Comparison of ENCODE assay signal across 27 cellular contexts in the genomic region with DNA sequence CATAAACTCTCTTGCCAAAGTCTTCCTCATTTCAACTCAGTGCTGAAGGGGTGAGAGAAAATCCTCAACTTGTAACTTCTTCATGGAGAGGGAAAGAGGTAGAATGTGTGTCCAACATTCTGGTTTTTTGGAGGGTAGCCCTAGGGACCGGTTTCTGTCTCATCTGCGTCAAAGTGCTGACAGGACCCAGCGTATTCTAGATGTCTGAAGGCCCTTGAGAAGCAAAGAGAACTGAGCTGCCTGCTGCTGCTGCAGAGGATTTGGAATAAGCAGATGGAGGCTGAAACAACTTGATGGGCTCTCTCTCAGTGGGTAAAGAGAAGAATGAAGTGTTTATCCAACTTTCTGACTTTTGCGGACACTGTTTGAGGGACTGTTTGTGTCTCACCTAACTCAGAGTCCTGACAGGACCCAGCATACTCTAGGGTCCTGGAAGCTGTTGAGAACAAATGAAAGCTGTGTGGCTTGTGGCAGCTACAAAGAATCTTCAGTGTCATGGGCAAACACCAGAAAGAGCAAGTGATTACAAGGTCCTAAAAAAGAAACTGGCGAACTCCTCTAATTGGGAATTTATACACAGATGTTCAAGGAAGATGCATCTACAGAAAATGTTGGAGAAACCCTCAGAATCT.
DNase-seq lines count a peak whose midpoint lies in the region; ATAC-seq, FAIRE-seq and TF ChIP-seq lines count a peak whose summit lies in the region.
"Had no signal": no experiment of that assay in that cellular context is flagged by ENCODE, and none has a peak within 500 bp of the region (broad histone marks: within the 10 kb centered on the region; RNA-seq: fewer than 3 reads in every experiment).

No MANE protein-coding gene starts in this region.

- H4K8ac ChIP-seq in H1 (ENCODE audit: extremely low read depth, insufficient read depth, low read length): no peak overlapping the region

- no peak overlapping the region for H2BK5ac ChIP-seq in H1 (ENCODE audit: low read depth, low read length)

- H2AK5ac ChIP-seq in H1 (ENCODE audit: low read depth, low read length): no peak overlapping the region

- no peaks in the 10 kb centered on the region for H3K9me2 ChIP-seq in GM23338 (ENCODE audit: insufficient read depth)

- TF ChIP-seq RAD21 in H1 (IDR thresholded peaks at IDR 0.05 in 1 of 2, conservative IDR thresholded peaks at IDR 0.05 in 1 of 2; ENCODE audit: low read depth in 2 of 2, low read length in 2 of 2): no peak

- H3K9me3 ChIP-seq in H1 (ENCODE audit: insufficient read depth in 2 of 2, low read depth in 1 of 2, low read length in 1 of 2): no peaks in the 10 kb centered on the region
- H3K9me3 ChIP-seq: gastrocnemius medialis, prostate gland, transverse colon had no signal

- H3K23ac ChIP-seq in H1 (ENCODE audit: insufficient read length): no peak overlapping the region

- H2AFZ ChIP-seq in GM23338 (peak overlapping the region; percentile 98), H1 (ENCODE audit: low read length) (peak overlapping the region; percentile 99)
- H2AFZ ChIP-seq: PC-9 had no signal

- no peak overlapping the region for H3K4me2 ChIP-seq in GM23338
- peak overlapping the region in 1 of 2 experiments; percentile 19; a peak in 1 of 4 replicates for H3K4me2 ChIP-seq in H1 (ENCODE audit: insufficient read depth in 1 of 2, low read depth in 2 of 2, low read length in 2 of 2)
- H3K4me2 ChIP-seq: PC-9 had no signal

- CTCF ChIA-PET in H1 (lab: Charles Lee; ENCODE audit: partially characterized antibody): no interaction called here

- H3K79me1 ChIP-seq in H1 (ENCODE audit: low read depth, low read length): no peaks in the 10 kb centered on the region

- H3F3A ChIP-seq in GM23338 (replicated peaks; ENCODE audit: low read depth): no peaks in the 10 kb centered on the region

- H3K56ac ChIP-seq in H1 (replicated peaks; ENCODE audit: insufficient read length, low read depth, low read length): no peak overlapping the region

- no peaks in the 10 kb centered on the region for H3K36me3 ChIP-seq in GM23338 (ENCODE audit: insufficient read depth)
- H3K36me3 ChIP-seq in H1 (ENCODE audit: control insufficient read depth in 2 of 4, insufficient read depth in 4 of 4, low read length in 3 of 4): no peaks in the 10 kb centered on the region
- H3K36me3 ChIP-seq in rectal smooth muscle tissue (ENCODE audit: control insufficient read depth, insufficient read depth, low read length): no peaks in the 10 kb centered on the region
- H3K36me3 ChIP-seq: gastrocnemius medialis, prostate gland, transverse colon had no signal

- DNase-seq in GM23338 (ENCODE audit: low spot score): peak; percentile 11
- DNase-seq in NCI-H748 (lab: John Stamatoyannopoulos, UW; ENCODE audit: unreplicated experiment): peak; percentile 73
- no peak for DNase-seq in H1 (ENCODE audit: low read depth in 1 of 2, low spot score in 2 of 2)
- no peak for DNase-seq in hypothalamus (lab: John Stamatoyannopoulos, UW)
- DNase-seq in anterior cingulate cortex (lab: John Stamatoyannopoulos, UW): no peak
- DNase-seq: activated CD8-positive, alpha-beta T cell treated with anti-CD3 and anti-CD28 coated beads for 36 hours; amygdala; COR-L47; gastrocnemius medialis; IMR-90; left ventricle myocardium superior; NCI-H1436 treated with DMSO at 0.1 percent for 48 hours; NCI-H2107; NCI-H510A; occipital lobe; PC-9; stimulated activated CD4-positive, alpha-beta T cell treated with anti-CD3 and anti-CD28 coated beads, Interleukin-15, amount 100 ng/mL, for 24 hours; stimulated activated CD4-positive, alpha-beta T cell treated with anti-CD3 and anti-CD28 coated beads, Interleukin-4, amount 100 ng/mL, for 4 hours; transverse colon had no signal

- no peaks in the 10 kb centered on the region for H3K4me1 ChIP-seq in GM23338 (ENCODE audit: insufficient read depth)
- peaks cover 0 to 6% (median 0%) of the 10 kb centered on the region in 4 experiments; a peak in 1 of 7 replicates for H3K4me1 ChIP-seq in H1 (replicated peaks in 1 of 4; ENCODE audit: control insufficient read depth in 3 of 4, insufficient read depth in 4 of 4, low read length in 3 of 4)
- H3K4me1 ChIP-seq in rectal smooth muscle tissue (ENCODE audit: control insufficient read depth, insufficient read depth, low read length): peaks cover 3% of the 10 kb centered on the region
- H3K4me1 ChIP-seq: gastrocnemius medialis, prostate gland, transverse colon had no signal

- no peak for FAIRE-seq in H1 (lab: Jason Lieb, UNC)
- FAIRE-seq: G401.6, islet of Langerhans had no signal

- H3K27me3 ChIP-seq in GM23338 (ENCODE audit: insufficient read depth): no peaks in the 10 kb centered on the region
- no peaks in the 10 kb centered on the region for H3K27me3 ChIP-seq in H1 (replicated peaks in 1 of 4; ENCODE audit: control insufficient read depth in 3 of 4, extremely low read depth in 1 of 4, insufficient read depth in 3 of 4, low read length in 3 of 4)
- no peaks in the 10 kb centered on the region for H3K27me3 ChIP-seq in rectal smooth muscle tissue (ENCODE audit: control insufficient read depth, insufficient read depth, low read length)
- H3K27me3 ChIP-seq: gastrocnemius medialis, transverse colon had no signal

- no peak overlapping the region for H3K18ac ChIP-seq in H1 (ENCODE audit: extremely low read depth, low read length)

- H3K79me2 ChIP-seq in GM23338 (replicated peaks; ENCODE audit: insufficient read depth) (no peaks in the 10 kb centered on the region), H1 (ENCODE audit: control insufficient read depth in 1 of 2, insufficient read depth in 2 of 2, low read length in 2 of 2) (no peaks in the 10 kb centered on the region)

- H2BK120ac ChIP-seq in H1 (replicated peaks; ENCODE audit: low read depth, low read length): no peak overlapping the region

- 98% methylated on average over 5 of the region's 5 CpGs; no CpG with 5 or more reads in 1 of the 2 experiments for WGBS in H1 (ENCODE audit: extremely low coverage in 1 of 2, insufficient coverage in 1 of 2, insufficient read length in 1 of 2, insufficient replicate concordance in 2 of 2, low coverage in 1 of 2, low lambda C conversion rate in 2 of 2, missing lambda C conversion rate in 1 of 2), 2 experiments

- no peak overlapping the region for H4K5ac ChIP-seq in H1 (ENCODE audit: insufficient read length, low read depth, low read length)

- no peak for TF ChIP-seq POLR2A in H1 (IDR thresholded peaks at IDR 0.05; ENCODE audit: control extremely low read depth in 1 of 2, low read depth in 2 of 2, low read length in 2 of 2)

- H3K27ac ChIP-seq in GM23338 (ENCODE audit: low read depth) (no peak overlapping the region; the same call in 1 of the 2 replicates), H1 (ENCODE audit: low read depth, low read length) (no peak overlapping the region), rectal smooth muscle tissue (ENCODE audit: low read depth, low read length) (peak overlapping the region; percentile 30)
- H3K27ac ChIP-seq: gastrocnemius medialis, PC-9, prostate gland had no signal

- TF ChIP-seq EP300 in H1 (IDR thresholded peaks at IDR 0.05; ENCODE audit: borderline replicate concordance in 1 of 2, low read depth in 2 of 2, low read length in 2 of 2): no peak

- H3K36me3 Mint-ChIP-seq in GM23338 (ENCODE audit: low read depth): no peaks in the 10 kb centered on the region
- H3K36me3 Mint-ChIP-seq: activated naive CD4-positive, alpha-beta T cell treated with anti-CD3 and anti-CD28 coated beads, Interleukin-2, amount 50 U/mL, for 72 hours had no signal

- no peak overlapping the region for H3K14ac ChIP-seq in H1 (ENCODE audit: insufficient read length)

- H3K4me3 ChIP-seq in GM23338 (no peak overlapping the region), H1 (ENCODE audit: extremely low read depth in 1 of 4, insufficient read depth in 2 of 4, low read depth in 3 of 4, low read length in 4 of 4) (no peak overlapping the region), rectal smooth muscle tissue (ENCODE audit: low read length) (no peak overlapping the region)
- H3K4me3 ChIP-seq: gastrocnemius medialis, PC-9, prostate gland, transverse colon had no signal

- no peaks in the 10 kb centered on the region for H3K9me3 Mint-ChIP-seq in GM23338

- no peak for TF ChIP-seq CTCF in GM23338 (conservative IDR thresholded peaks at IDR 0.05; ENCODE audit: low read depth in 2 of 2)
- no peak for TF ChIP-seq CTCF in H1 (IDR thresholded peaks at IDR 0.05; ENCODE audit: control extremely low read depth in 1 of 3, insufficient read depth in 1 of 3, low read depth in 1 of 3, low read length in 3 of 3)

- H2BK15ac ChIP-seq in H1 (ENCODE audit: low read length): no peak overlapping the region

- H3K9ac ChIP-seq in H1 (replicated peaks in 1 of 4; ENCODE audit: extremely low read depth in 1 of 4, low read depth in 3 of 4, low read length in 3 of 4) (no peak overlapping the region), rectal smooth muscle tissue (ENCODE audit: low read length) (no peak overlapping the region)

- H2BK12ac ChIP-seq in H1 (ENCODE audit: low read depth, low read length): no peak overlapping the region

- H3K27ac Mint-ChIP-seq in GM23338: no peak overlapping the region
- H3K27ac Mint-ChIP-seq: activated CD8-positive, alpha-beta T cell treated with anti-CD3 and anti-CD28 coated beads for 36 hours; activated naive CD4-positive, alpha-beta T cell treated with anti-CD3 and anti-CD28 coated beads, Interleukin-2, amount 50 U/mL, for 72 hours; activated T-helper 17 cell treated with anti-CD3 and anti-CD28 coated beads, Interleukin-2, amount 50 U/mL, for 72 hours; T-helper 2 cell treated with Interferon-gamma antibody and Interleukin-4, amounts not matched to agents 5 μg/mL and 100 μg/mL, for 36 hours had no signal

- ATAC-seq in GM23338 (peak; percentile 52), GM18511 (IDR thresholded peaks at IDR 0.05; ENCODE audit: unreplicated experiment) (no peak)
- ATAC-seq: activated CD8-positive, alpha-beta T cell treated with anti-CD3 and anti-CD28 coated beads for 36 hours; activated naive CD4-positive, alpha-beta T cell treated with anti-CD3 and anti-CD28 coated beads, Interleukin-2, amount 50 U/mL, for 72 hours; activated T-helper 17 cell treated with anti-CD3 and anti-CD28 coated beads, Interleukin-2, amount 50 U/mL, for 72 hours; gastrocnemius medialis; left ventricle myocardium superior had no signal

- H3K4me3 Mint-ChIP-seq in GM23338: no peak overlapping the region
- H3K4me3 Mint-ChIP-seq: activated CD8-positive, alpha-beta T cell treated with anti-CD3 and anti-CD28 coated beads for 36 hours; activated T-helper 17 cell treated with anti-CD3 and anti-CD28 coated beads, Interleukin-2, amount 50 U/mL, for 72 hours; T-helper 2 cell treated with Interferon-gamma antibody and Interleukin-4, amounts not matched to agents 5 μg/mL and 100 μg/mL, for 36 hours had no signal

- H2BK20ac ChIP-seq in H1 (ENCODE audit: low read length): no peak overlapping the region

- no peak overlapping the region for H4K91ac ChIP-seq in H1 (replicated peaks; ENCODE audit: insufficient read length, low read length)

- H3K4ac ChIP-seq in H1 (replicated peaks; ENCODE audit: insufficient read length, low read depth, low read length): no peak overlapping the region

- H3K23me2 ChIP-seq in H1 (ENCODE audit: low read depth, low read length): no peaks in the 10 kb centered on the region

- no peaks in the 10 kb centered on the region for H3K27me3 Mint-ChIP-seq in GM23338 (ENCODE audit: insufficient read depth, low read depth, poor library complexity)
- H3K27me3 Mint-ChIP-seq: activated CD8-positive, alpha-beta T cell treated with anti-CD3 and anti-CD28 coated beads for 36 hours; activated T-helper 17 cell treated with anti-CD3 and anti-CD28 coated beads, Interleukin-2, amount 50 U/mL, for 72 hours had no signal

- H4K20me1 ChIP-seq in GM23338 (replicated peaks; ENCODE audit: insufficient read depth): no peaks in the 10 kb centered on the region
- H4K20me1 ChIP-seq in H1 (replicated peaks in 1 of 2; ENCODE audit: control insufficient read depth in 1 of 2, insufficient read depth in 2 of 2, low read length in 2 of 2): no peaks in the 10 kb centered on the region

- H3K4me1 Mint-ChIP-seq in GM23338: no peaks in the 10 kb centered on the region
- H3K4me1 Mint-ChIP-seq: activated T-helper 17 cell treated with anti-CD3 and anti-CD28 coated beads, Interleukin-2, amount 50 U/mL, for 72 hours had no signal

- POLR2A ChIA-PET in H1 (lab: Charles Lee; ENCODE audit: partially characterized antibody): no interaction called here

Comparison
In these comparisons a context has a peak if more than half of its experiments do, and no peak if none do; other contexts are left out.
1. DNase-seq: peak in GM23338 (single experiment) and NCI-H748 (single experiment); none in H1 (0 of 2), hypothalamus (0 of 51) and anterior cingulate cortex (0 of 58).